23 cellular contexts compared by ENCODE assay signal in genomic region chr3:94401466-94401865, GRCh38.
"Had no signal": no experiment of that assay in that cellular context is flagged by ENCODE, and none has a peak within 500 bp of the region (broad histone marks: within the 10 kb centered on the region; RNA-seq: fewer than 3 reads in every experiment).

No MANE protein-coding gene starts in this region.

- H3K36me3 ChIP-seq: colonic mucosa, esophagus muscularis mucosa, esophagus squamous epithelium, gastrocnemius medialis, gastroesophageal sphincter, heart left ventricle, heart right ventricle had no signal

- DNase-seq: colonic mucosa; cortex of kidney; dermis blood vessel endothelial cell; dorsolateral prefrontal cortex; effector CD4-positive, alpha-beta T cell; effector CD8-positive, alpha-beta T cell; effector memory CD4-positive, alpha-beta T cell; effector memory CD8-positive, alpha-beta T cell; endodermal cell; erythroblast; esophagus squamous epithelium; foreskin fibroblast; foreskin keratinocyte; foreskin melanocyte; gastrocnemius medialis; glutamatergic neuron; head of caudate nucleus; heart left ventricle; heart right ventricle had no signal

- H3K4me1 ChIP-seq: colonic mucosa, esophagus muscularis mucosa, esophagus squamous epithelium, gastrocnemius medialis, gastroesophageal sphincter, heart left ventricle, heart right ventricle had no signal

- H3K4me3 ChIP-seq: colonic mucosa, coronary artery, dorsolateral prefrontal cortex, esophagus muscularis mucosa, esophagus squamous epithelium, gastrocnemius medialis, gastroesophageal sphincter, heart left ventricle, heart right ventricle had no signal

- ATAC-seq: effector memory CD8-positive, alpha-beta T cell; esophagus mucosa; foreskin keratinocyte; gastrocnemius medialis; gastroesophageal sphincter; heart left ventricle; heart right ventricle had no signal

- H3K9me3 ChIP-seq: colonic mucosa, esophagus muscularis mucosa, esophagus squamous epithelium, gastrocnemius medialis, gastroesophageal sphincter had no signal
